Comparison of ENCODE assay signal across 16 cellular contexts in the genomic region with DNA sequence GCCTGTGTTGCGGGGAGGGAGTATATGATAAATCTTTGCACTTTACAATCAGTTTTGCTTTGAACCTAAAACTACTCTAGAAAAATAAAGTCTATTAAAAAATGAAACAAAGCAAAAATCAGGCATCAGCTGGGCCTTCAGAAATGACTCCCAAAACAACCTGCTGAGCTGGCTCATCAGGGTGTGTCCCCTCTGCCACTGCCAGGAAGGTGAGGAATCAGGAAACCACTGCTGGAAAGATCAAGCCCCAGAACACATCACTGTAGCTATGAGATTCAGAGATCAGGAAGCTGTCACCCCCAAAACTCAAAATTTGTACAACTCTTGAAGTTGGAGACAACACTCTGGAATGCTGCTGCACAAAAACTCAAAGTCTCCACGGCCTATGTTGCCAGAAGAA.
"Had no signal": no experiment of that assay in that cellular context is flagged by ENCODE, and none has a peak within 500 bp of the region (broad histone marks: within the 10 kb centered on the region; RNA-seq: fewer than 3 reads in every experiment).

No MANE protein-coding gene starts in this region.

- H3K27me3 ChIP-seq: neutrophil, sigmoid colon, testis, tibial nerve had no signal

- H3K27ac ChIP-seq: epithelial cell of prostate, foreskin keratinocyte, neutrophil, sigmoid colon, skin epidermis, testis, tibial nerve had no signal

- H3K4me1 Mint-ChIP-seq: nephron progenitor cell; stimulated activated naive B cell treated with anti-CD40 and anti-IgM and Interleukin-4, amounts not matched to agents 10 μg/mL and 1 μg/mL and 100 μg/mL, for 72 hours; stimulated activated naive CD8-positive, alpha-beta T cell treated with anti-CD3 and anti-CD28 coated beads, Interleukin-15, amount 100 ng/mL, for 72 hours had no signal

- H3K4me3 ChIP-seq: sigmoid colon, skin epidermis, testis, tibial nerve had no signal

- H3K27ac Mint-ChIP-seq: naive thymus-derived CD4-positive, alpha-beta T cell; nephron progenitor cell; stimulated activated naive B cell treated with anti-CD40 and anti-IgM and Interleukin-4, amounts not matched to agents 10 μg/mL and 1 μg/mL and 100 μg/mL, for 72 hours; stimulated activated naive CD8-positive, alpha-beta T cell treated with anti-CD3 and anti-CD28 coated beads, Interleukin-15, amount 100 ng/mL, for 72 hours had no signal

- H3K9me3 Mint-ChIP-seq: nephron progenitor cell; stimulated activated naive B cell treated with anti-CD40 and anti-IgM and Interleukin-4, amounts not matched to agents 10 μg/mL and 1 μg/mL and 100 μg/mL, for 72 hours; stimulated activated naive CD8-positive, alpha-beta T cell treated with anti-CD3 and anti-CD28 coated beads, Interleukin-15, amount 100 ng/mL, for 72 hours had no signal

- H3K9me3 ChIP-seq: neutrophil, sigmoid colon, testis, tibial nerve had no signal

- DNase-seq: effector memory CD4-positive, alpha-beta T cell; foreskin keratinocyte; naive thymus-derived CD4-positive, alpha-beta T cell; nephron progenitor cell; posterior cingulate gyrus; sigmoid colon; stimulated activated CD4-positive, alpha-beta T cell treated with anti-CD3 and anti-CD28 coated beads, Interleukin-2, amount 100 ng/mL, for 24 hours; stimulated activated CD4-positive, alpha-beta T cell treated with anti-CD3 and anti-CD28 coated beads, Interleukin-4, amount 100 ng/mL, for 4 hours; stimulated activated naive B cell treated with anti-CD40 and anti-IgM and Interleukin-4, amounts not matched to agents 10 μg/mL and 1 μg/mL and 100 μg/mL, for 72 hours; stimulated activated naive CD8-positive, alpha-beta T cell treated with anti-CD3 and anti-CD28 coated beads, Interleukin-15, amount 100 ng/mL, for 72 hours; testis had no signal

- H3K4me3 Mint-ChIP-seq: naive thymus-derived CD4-positive, alpha-beta T cell; nephron progenitor cell; stimulated activated naive B cell treated with anti-CD40 and anti-IgM and Interleukin-4, amounts not matched to agents 10 μg/mL and 1 μg/mL and 100 μg/mL, for 72 hours; stimulated activated naive CD8-positive, alpha-beta T cell treated with anti-CD3 and anti-CD28 coated beads, Interleukin-15, amount 100 ng/mL, for 72 hours had no signal

- H3K4me1 ChIP-seq: foreskin keratinocyte, sigmoid colon, testis, tibial nerve had no signal

- FAIRE-seq: endometrium had no signal

- H3K36me3 ChIP-seq: neutrophil, sigmoid colon, tibial nerve had no signal

- ATAC-seq: foreskin keratinocyte; naive thymus-derived CD4-positive, alpha-beta T cell; stimulated activated naive B cell treated with anti-CD40 and anti-IgM and Interleukin-4, amounts not matched to agents 10 μg/mL and 1 μg/mL and 100 μg/mL, for 72 hours; stimulated activated naive CD8-positive, alpha-beta T cell treated with anti-CD3 and anti-CD28 coated beads, Interleukin-15, amount 100 ng/mL, for 72 hours had no signal
